Comparison of ENCODE assay signal across 8 cellular contexts in the genomic region with DNA sequence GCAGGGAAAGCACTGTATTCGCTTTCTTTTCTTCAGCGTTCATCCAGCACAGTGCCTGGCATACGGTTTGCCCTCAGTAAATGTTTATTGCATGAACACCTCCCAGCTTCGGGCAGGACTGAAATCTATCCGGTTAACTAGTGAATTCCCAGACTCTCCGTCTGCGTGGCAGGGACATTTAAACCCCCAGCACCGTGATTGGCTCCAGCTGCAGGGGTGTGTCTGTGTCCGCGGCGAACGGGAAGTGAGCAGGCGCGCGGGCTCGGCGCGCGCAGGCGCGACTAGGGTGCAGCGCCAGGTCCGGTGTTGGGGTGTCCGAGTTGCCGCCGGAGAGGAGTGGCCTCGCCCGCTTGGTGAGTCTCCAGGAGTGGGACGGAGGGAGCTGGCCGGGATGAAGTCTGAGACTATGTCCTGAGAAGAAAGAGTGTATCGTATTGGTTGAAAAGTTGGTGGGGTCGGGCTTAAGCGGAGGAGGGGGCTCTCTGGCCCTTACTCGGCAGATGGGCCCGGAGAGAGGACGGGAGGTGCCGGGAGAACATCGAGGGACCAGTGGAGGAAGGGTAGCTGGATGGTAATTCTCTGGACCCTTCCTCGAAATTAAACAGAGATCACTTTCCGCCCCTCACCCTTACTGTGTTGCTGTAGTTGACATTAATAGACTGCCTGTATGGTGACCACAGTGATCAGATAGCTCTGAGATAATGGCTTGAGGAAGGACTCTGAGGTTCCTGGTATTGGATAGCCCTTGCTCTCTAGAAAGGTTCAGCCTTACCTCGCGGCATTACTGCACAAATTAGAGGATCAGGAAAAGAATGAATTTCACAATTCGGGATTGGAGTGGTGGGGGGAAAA. TPM values are rescaled to one million over a fixed set of nuclear protein-coding genes. Genes with fewer than 3 reads are reported as not detected.
DNase-seq lines count a peak whose midpoint lies in the region; ATAC-seq and TF ChIP-seq lines count a peak whose summit lies in the region.

A gene (plus strand): TSS at position 274 of the 852 bp plus-strand sequence. CDS start 16,213 bp downstream, outside the sequence.

- peak; percentile 90 for ATAC-seq in CD8-positive, alpha-beta T cell
- ATAC-seq in effector memory CD8-positive, alpha-beta T cell (replicated peaks): peak; percentile 87

- POLR2A ChIA-PET in CD8-positive, alpha-beta T cell (lab: Charles Lee): interaction anchor here (0.8 to 1.5 kb wide), 5 partner anchors 27 to 222 kb away, joined by 3 to 7 read pairs (median 3); a partner anchor contains a TSS

- H3K27me3 ChIP-seq in CD8-positive, alpha-beta T cell (ENCODE audit: insufficient read depth, low read length): no peaks in the 10 kb centered on the region

- H3K27me3 Mint-ChIP-seq in CD8-positive, alpha-beta T cell (ENCODE audit: low read depth): no peaks in the 10 kb centered on the region
- H3K27me3 Mint-ChIP-seq in effector memory CD8-positive, alpha-beta T cell: no peaks in the 10 kb centered on the region

- peak within 1 kb of the TSS; percentile 90 for H3K4me3 ChIP-seq in CD8-positive, alpha-beta T cell (ENCODE audit: low read depth, low read length)

- no peaks in the 10 kb centered on the region for H3K9me3 ChIP-seq in CD8-positive, alpha-beta T cell (ENCODE audit: low read length)

- H3K27ac ChIP-seq in CD8-positive, alpha-beta T cell (ENCODE audit: low read depth, low read length): peak within 1 kb of the TSS; percentile 60

- H3K4me1 ChIP-seq in CD8-positive, alpha-beta T cell (ENCODE audit: insufficient read depth, low read length): peaks cover 41% of the 10 kb centered on the region

- no peaks in the 10 kb centered on the region for H3K9me3 Mint-ChIP-seq in CD8-positive, alpha-beta T cell
- no peaks in the 10 kb centered on the region for H3K9me3 Mint-ChIP-seq in effector memory CD8-positive, alpha-beta T cell

- no peak for TF ChIP-seq CTCF in CD8-positive, alpha-beta T cell (IDR thresholded peaks at IDR 0.05)
- no peak for TF ChIP-seq CTCF in GM20000 (IDR thresholded peaks at IDR 0.05; ENCODE audit: extremely low read depth, missing control alignments)

- peaks cover 23% of the 10 kb centered on the region for H3K36me3 Mint-ChIP-seq in CD8-positive, alpha-beta T cell
- peaks cover 17% of the 10 kb centered on the region for H3K36me3 Mint-ChIP-seq in effector memory CD8-positive, alpha-beta T cell (ENCODE audit: insufficient read depth)

- H3K4me3 Mint-ChIP-seq in CD8-positive, alpha-beta T cell: peak within 1 kb of the TSS; percentile 97
- peak within 1 kb of the TSS; percentile 96 to 98 for H3K4me3 Mint-ChIP-seq in effector memory CD8-positive, alpha-beta T cell

- no peaks in the 10 kb centered on the region for H3K36me3 ChIP-seq in CD8-positive, alpha-beta T cell (ENCODE audit: insufficient read depth, low read length)

- intact Hi-C loops in CD8-positive, alpha-beta T cell (cut with DNase I, micrococcal nuclease): loop anchor here (1.0 to 10.0 kb wide), 5 partner anchors 222 to 1019 kb away; a partner anchor contains a TSS

- DNase-seq in CD8-positive, alpha-beta T cell: peak; percentile 49 to 85 (median 76)
- DNase-seq in GM20000 (ENCODE audit: low spot score): peak; percentile 91
- DNase-seq in HT-29 (ENCODE audit: low spot score): peak; percentile 96
- peak; percentile 84 for DNase-seq in NOMO-1 treated with DMSO at 0.1 percent for 48 hours (lab: John Stamatoyannopoulos, UW; ENCODE audit: unreplicated experiment)
- peak; percentile 60 to 62 for DNase-seq in activated CD8-positive, alpha-beta memory T cell treated with anti-CD3 and anti-CD28 coated beads for 4 hours (ENCODE audit: low read depth in 2 of 2)
- DNase-seq in effector memory CD8-positive, alpha-beta T cell: peak; percentile 66 to 70 (median 68)
- peak; percentile 96 for DNase-seq in medulla oblongata (ENCODE audit: extremely low spot score)
- peak; percentile 64 to 65 (median 65) for DNase-seq in stimulated activated CD4-positive, alpha-beta T cell treated with anti-CD3 and anti-CD28 coated beads, TNF-alpha, amount 100 ng/mL, for 48 hours (ENCODE audit: low read depth in 3 of 3)

- CTCF ChIA-PET in CD8-positive, alpha-beta T cell (lab: Charles Lee): interaction anchor here (0.7 to 1.7 kb wide), 2 partner anchors 9 to 24 kb away, joined by 3 to 6 read pairs; no protein-coding TSS in a partner anchor

- H3K4me1 Mint-ChIP-seq in CD8-positive, alpha-beta T cell (ENCODE audit: low read depth): peaks cover 76% of the 10 kb centered on the region
- peaks cover 52 to 60% of the 10 kb centered on the region in 2 donors for H3K4me1 Mint-ChIP-seq in effector memory CD8-positive, alpha-beta T cell (ENCODE audit: low read depth in 2 of 2)

- H3K27ac Mint-ChIP-seq in CD8-positive, alpha-beta T cell: peak within 1 kb of the TSS; percentile 97
- peak within 1 kb of the TSS; percentile 95 to 97 for H3K27ac Mint-ChIP-seq in effector memory CD8-positive, alpha-beta T cell

RNA-seq across cellular contexts. Expression of the gene that starts here (rescaled TPM):
- 10 to 100 TPM; 30.9 to 39.9 TPM for total RNA-seq in CD8-positive, alpha-beta T cell
- 30.2 and 39.5 TPM in 2 replicates for total RNA-seq in HT-29 (2014; rRNA removed; shearing (Covaris generic))

Comparison
In these comparisons a context has a peak if more than half of its experiments do, and no peak if none do; other contexts are left out.
1. Peak in every context shown above with its lines: DNase-seq, ATAC-seq, H3K4me3 ChIP-seq and H3K27ac ChIP-seq.